25 cellular contexts compared by ENCODE assay signal in genomic region chr9:26949604-26950003, GRCh38. TPM values are rescaled to one million over a fixed set of nuclear protein-coding genes. Genes with fewer than 3 reads are reported as not detected.
A peak's percentile ranks its signal among the peaks of the same experiment; 100 is the strongest.
DNase-seq lines count a peak whose midpoint lies in the region; ATAC-seq and TF ChIP-seq lines count a peak whose summit lies in the region.
"Had no signal": no experiment of that assay in that cellular context is flagged by ENCODE, and none has a peak within 500 bp of the region (broad histone marks: within the 10 kb centered on the region; RNA-seq: fewer than 3 reads in every experiment).

No MANE protein-coding gene starts in this region.

- dilution Hi-C loops in mammary epithelial cell (cut with HindIII; ENCODE audit: low sequenced_read_pairs) = no loop called here

- H4K20me1 ChIP-seq in SK-N-SH (ENCODE audit: insufficient read depth) (no peaks in the 10 kb centered on the region; the same call in 1 of the 2 replicates), mammary epithelial cell (ENCODE audit: insufficient read depth, low read length) (no peaks in the 10 kb centered on the region)

- no peak for TF ChIP-seq CTCF in SK-N-SH (IDR thresholded peaks at IDR 0.05)
- TF ChIP-seq CTCF in mammary epithelial cell (conservative IDR thresholded peaks at IDR 0.05 in 1 of 2, IDR thresholded peaks at IDR 0.05 in 1 of 2; ENCODE audit: extremely low read depth in 1 of 2, insufficient read depth in 1 of 2, low read depth in 1 of 2, low read length in 2 of 2) = no peak
- TF ChIP-seq CTCF in retinal pigment epithelial cell (conservative IDR thresholded peaks at IDR 0.05; ENCODE audit: low read depth, low read length) = no peak

- H3K9me3 ChIP-seq in SK-N-SH (no peaks in the 10 kb centered on the region), mammary epithelial cell (replicated peaks; ENCODE audit: insufficient read depth, low read length) (no peaks in the 10 kb centered on the region)
- H3K9me3 ChIP-seq: SJSA1 had no signal

- WGBS in SK-N-SH (ENCODE audit: low lambda C conversion rate) = 29% methylated on average over 5 of the region's 5 CpGs
- WGBS in mammary epithelial cell (ENCODE audit: low coverage, missing lambda C conversion rate) = 14% methylated on average over 5 of the region's 5 CpGs

- no peak overlapping the region for H3K4me3 ChIP-seq in SK-N-SH (ENCODE audit: low read depth in 2 of 2, low read length in 1 of 2)
- H3K4me3 ChIP-seq in mammary epithelial cell (replicated peaks in 1 of 3; ENCODE audit: insufficient read depth in 1 of 3, low read depth in 2 of 3, low read length in 3 of 3) = no peak overlapping the region
- no peak overlapping the region for H3K4me3 ChIP-seq in retinal pigment epithelial cell (ENCODE audit: low read length)
- H3K4me3 ChIP-seq: SJSA1, smooth muscle cell had no signal

- H3K9ac ChIP-seq in SK-N-SH (no peak overlapping the region), mammary epithelial cell (ENCODE audit: insufficient read depth, low read length) (no peak overlapping the region)

- ATAC-seq in SK-N-SH treated with all-trans-retinoic acid at 6 μM for 48 hours = no peak
- no peak for ATAC-seq in GM18519 (IDR thresholded peaks at IDR 0.05; ENCODE audit: low FRiP score, unreplicated experiment)
- ATAC-seq: activated CD4-positive, CD25-positive, alpha-beta regulatory T cell treated with anti-CD3 and anti-CD28 coated beads, Interleukin-2, amount 50 U/mL, for 24 hours; left colon had no signal

- no peak overlapping the region for H3K4me2 ChIP-seq in SK-N-SH
- H3K4me2 ChIP-seq in mammary epithelial cell (ENCODE audit: insufficient read depth, low read depth, low read length) = peak overlapping the region; percentile 49
- H3K4me2 ChIP-seq: smooth muscle cell had no signal

- TF ChIP-seq EP300 in SK-N-SH (IDR thresholded peaks at IDR 0.05; ENCODE audit: borderline replicate concordance in 1 of 2, low read depth in 1 of 2, low read length in 1 of 2) = no peak

- no peak for TF ChIP-seq RAD21 in SK-N-SH (IDR thresholded peaks at IDR 0.05; ENCODE audit: low read length)

- H3K9me2 ChIP-seq in SK-N-SH = no peaks in the 10 kb centered on the region

- POLR2A ChIA-PET in SK-N-SH (lab: Yijun Ruan, JAX) = no interaction called here

- BruUV-seq in mammary epithelial cell (replicated peaks; lab: Mats Ljungman, UMichigan) = no TSS peak

- DNase-seq in SK-N-SH (no peak), OCI-M1 (lab: John Stamatoyannopoulos, UW) (peak; percentile 17), mammary epithelial cell (peak; percentile 84), retinal pigment epithelial cell (ENCODE audit: low read depth) (peak; percentile 15), iPS-NIHi7 (ENCODE audit: extremely low spot score) (no peak), C1 segment of cervical spinal cord (lab: John Stamatoyannopoulos, UW) (no peak)
- DNase-seq: activated naive CD8-positive, alpha-beta T cell treated with anti-CD3 and anti-CD28 coated beads, Interleukin-2, amount 10 ng/mL, durations not matched to agents 7 days and 5 days; DMS153; KG1; left colon; midbrain; NCI-H1417; stimulated activated CD4-positive, alpha-beta T cell treated with anti-CD3 and anti-CD28 coated beads, Interleukin-4, amount 100 ng/mL, for 24 hours had no signal

- H3K36me3 ChIP-seq in SK-N-SH (replicated peaks in 1 of 2; ENCODE audit: control insufficient read depth in 1 of 2, insufficient read depth in 2 of 2, low read length in 1 of 2) (peaks cover 0 to 4% of the 10 kb centered on the region in 2 experiments), mammary epithelial cell (ENCODE audit: insufficient read depth, low read length) (no peaks in the 10 kb centered on the region)

- no peak overlapping the region for H3K27ac ChIP-seq in SK-N-SH (ENCODE audit: low read depth in 2 of 2, low read length in 1 of 2)
- H3K27ac ChIP-seq in mammary epithelial cell (ENCODE audit: insufficient read depth, low read depth, low read length) = peak overlapping the region; percentile 12
- H3K27ac ChIP-seq: SJSA1 had no signal

- H3K27me3 ChIP-seq in SK-N-SH (ENCODE audit: insufficient read depth) = no peaks in the 10 kb centered on the region
- H3K27me3 ChIP-seq in mammary epithelial cell (ENCODE audit: insufficient read depth, low read length) = no peaks in the 10 kb centered on the region
- H3K27me3 ChIP-seq: SJSA1 had no signal

- H2AFZ ChIP-seq in SK-N-SH (ENCODE audit: low read depth) = no peak overlapping the region
- H2AFZ ChIP-seq in mammary epithelial cell (ENCODE audit: low read depth, low read length) = peak overlapping the region; percentile 24

- H3K79me2 ChIP-seq in SK-N-SH (ENCODE audit: insufficient read depth) = peaks cover 25% of the 10 kb centered on the region
- H3K79me2 ChIP-seq in mammary epithelial cell (ENCODE audit: insufficient read depth, low read length) = peaks cover 24% of the 10 kb centered on the region

- in situ Hi-C loops in mammary epithelial cell (cut with MboI; ENCODE audit: low sequenced_read_pairs in 2 of 2) = no loop called here

- H3F3A ChIP-seq in SK-N-SH (replicated peaks; ENCODE audit: insufficient read depth) = peaks cover 6% of the 10 kb centered on the region

- intact Hi-C loops in mammary epithelial cell (cut with micrococcal nuclease) = loop anchor here (5.0 to 10.0 kb wide), 3 partner anchors 175 to 615 kb away; no protein-coding TSS in a partner anchor

- H3K4me1 ChIP-seq in SK-N-SH (ENCODE audit: control insufficient read depth in 1 of 2, insufficient read depth in 2 of 2, low read depth in 1 of 2, low read length in 1 of 2) = peaks cover 0 to 9% of the 10 kb centered on the region in 2 experiments; a peak in 2 of 4 replicates
- peaks cover 21% of the 10 kb centered on the region for H3K4me1 ChIP-seq in mammary epithelial cell (ENCODE audit: insufficient read depth, low read length)

- CTCF ChIA-PET in SK-N-SH (lab: Yijun Ruan, JAX) = no interaction called here
- CTCF ChIA-PET in mammary epithelial cell (lab: Charles Lee; ENCODE audit: low non-redundant PET) = no interaction called here

TF ChIP-seq in SK-N-SH, 30 proteins besides CTCF, POLR2A, EP300 and RAD21:
- no peak for TF ChIP-seq GABPA (IDR thresholded peaks at IDR 0.05; ENCODE audit: low read depth)
- TF ChIP-seq FOSL2 (IDR thresholded peaks at IDR 0.05; ENCODE audit: borderline replicate concordance, low read depth) = peak; percentile 29; the same call in 1 of the 2 replicates

TF ChIP-seq in SK-N-SH treated with all-trans-retinoic acid at 6 μM for 48 hours, 23 proteins besides CTCF, POLR2A, EP300 and RAD21 (continues in another document):
- TF ChIP-seq ISL1 (CRISPR knock-in tag; IDR thresholded peaks at IDR 0.05) = no peak
- no peak for TF ChIP-seq BACH2 (CRISPR knock-in tag; IDR thresholded peaks at IDR 0.05; ENCODE audit: borderline replicate concordance)
- TF ChIP-seq GLIS3 (CRISPR knock-in tag; IDR thresholded peaks at IDR 0.05) = no peak
- TF ChIP-seq PPARA (CRISPR knock-in tag; IDR thresholded peaks at IDR 0.05; ENCODE audit: borderline replicate concordance) = no peak
- TF ChIP-seq TCF4 (CRISPR knock-in tag; IDR thresholded peaks at IDR 0.05; ENCODE audit: borderline replicate concordance) = no peak
- TF ChIP-seq ZNF8 (CRISPR knock-in tag; IDR thresholded peaks at IDR 0.05) = no peak
- TF ChIP-seq POU6F1 (CRISPR knock-in tag; IDR thresholded peaks at IDR 0.05; ENCODE audit: borderline replicate concordance, low read depth) = no peak
- no peak for TF ChIP-seq RARB (CRISPR knock-in tag; IDR thresholded peaks at IDR 0.05)
- TF ChIP-seq ZFP30 (CRISPR knock-in tag; IDR thresholded peaks at IDR 0.05) = no peak
- TF ChIP-seq ZNF565 (CRISPR knock-in tag; conservative IDR thresholded peaks at IDR 0.05; ENCODE audit: low read depth) = no peak
- no peak for TF ChIP-seq ZC3H10 (CRISPR knock-in tag; IDR thresholded peaks at IDR 0.05)
- TF ChIP-seq ZNF70 (CRISPR knock-in tag; IDR thresholded peaks at IDR 0.05) = no peak
- TF ChIP-seq ESRRG (CRISPR knock-in tag; IDR thresholded peaks at IDR 0.05) = no peak
- TF ChIP-seq OSR1 (CRISPR knock-in tag; IDR thresholded peaks at IDR 0.05) = no peak

RNA-seq across cellular contexts. Expression of gene PLAA, which starts 2.6 kb away (rescaled TPM):
- polyA plus RNA-seq in SK-N-SH (2012; rRNA removed) (13.4 and 14.0 TPM in 2 replicates), mammary epithelial cell (16.9 TPM)
- polyA plus RNA-seq in SK-N-SH (2012; cell fraction: cytosol; rRNA removed) = 18.1 and 20.6 TPM in 2 replicates
- 8.9 and 15.5 TPM in 2 replicates for polyA plus RNA-seq in SK-N-SH (2012; cell fraction: nucleus; rRNA removed)
- 10 to 100 TPM; 34.1 to 39.7 TPM for total RNA-seq in mammary epithelial cell
- 32.9 TPM for polyA minus RNA-seq in mammary epithelial cell

RNA-seq across cellular contexts. Expression of gene IFT74, which starts 6.6 kb away (rescaled TPM):
- polyA plus RNA-seq in SK-N-SH (2012; rRNA removed) = 6.3 and 7.3 TPM in 2 replicates
- 7.9 and 10.9 TPM in 2 replicates for polyA plus RNA-seq in SK-N-SH (2012; cell fraction: cytosol; rRNA removed)
- 4.6 and 7.4 TPM in 2 replicates for polyA plus RNA-seq in SK-N-SH (2012; cell fraction: nucleus; rRNA removed)
- 10 to 100 TPM; 12.3 to 19.2 TPM for total RNA-seq in mammary epithelial cell
- polyA plus RNA-seq in mammary epithelial cell = 6.5 TPM
- polyA minus RNA-seq in mammary epithelial cell = 36.4 TPM

RNA-seq across cellular contexts. Expression of gene LRRC19, which starts 55.9 kb away (rescaled TPM):
- polyA plus RNA-seq in SK-N-SH (2012; rRNA removed) (not detected in 2 replicates), mammary epithelial cell (not detected)
- not detected in 2 replicates for polyA plus RNA-seq in SK-N-SH (2012; cell fraction: cytosol; rRNA removed)
- polyA plus RNA-seq in SK-N-SH (2012; cell fraction: nucleus; rRNA removed) = not detected in 2 replicates
- not detected for total RNA-seq in mammary epithelial cell
- polyA minus RNA-seq in mammary epithelial cell = not detected
- total RNA-seq: A673; activated CD8-positive, alpha-beta memory T cell treated with anti-CD3 and anti-CD28 coated beads for 36 hours; activated naive CD8-positive, alpha-beta T cell treated with anti-CD3 and anti-CD28 coated beads, Interleukin-2, amount 10 ng/mL, durations not matched to agents 7 days and 5 days; activated T-helper 1 cell treated with anti-CD3 and anti-CD28 coated beads, Interleukin-12 subunit alpha, Interleukin-12 subunit beta, Interleukin-2, Interleukin-4 antibody, amounts not matched to agents 30 ng/mL and 10 ng/mL and 1 ng/mL, durations not matched to agents 14 hours and 24 hours and 36 hours; frontal cortex; progenitor cell of endocrine pancreas; SJSA1; smooth muscle cell had no signal
- polyA plus RNA-seq: CD14-positive monocyte, neural cell had no signal

RNA-seq across cellular contexts. Expression of gene CAAP1, which starts 57.0 kb away (rescaled TPM):
- 20.8 and 21.3 TPM in 2 replicates for polyA plus RNA-seq in SK-N-SH (2012; rRNA removed)
- polyA plus RNA-seq in SK-N-SH (2012; cell fraction: cytosol; rRNA removed) = 21.8 and 22.0 TPM in 2 replicates
- 17.9 and 23.6 TPM in 2 replicates for polyA plus RNA-seq in SK-N-SH (2012; cell fraction: nucleus; rRNA removed)
- total RNA-seq in mammary epithelial cell = 10 to 100 TPM; 17.1 to 19.2 TPM
- 9.2 TPM for polyA plus RNA-seq in mammary epithelial cell
- polyA minus RNA-seq in mammary epithelial cell = 16.3 TPM

Comparison
In these comparisons a context has a peak if more than half of its experiments do, and no peak if none do; other contexts are left out.
1. DNase-seq: peak in OCI-M1 (single experiment), mammary epithelial cell (single experiment) and retinal pigment epithelial cell (single experiment); none in SK-N-SH (single experiment), iPS-NIHi7 (single experiment) and C1 segment of cervical spinal cord (0 of 14).